In genomic region chr18:13136056-13136688, GRCh38 we compare ENCODE assay signal across 8 cellular contexts.
A peak's percentile ranks its signal among the peaks of the same experiment; 100 is the strongest.
DNase-seq lines count a peak whose midpoint lies in the region; ATAC-seq and TF ChIP-seq lines count a peak whose summit lies in the region.

No MANE protein-coding gene starts in this region.

- H3K36me3 ChIP-seq in Peyer's patch: no peaks in the 10 kb centered on the region
- no peaks in the 10 kb centered on the region for H3K36me3 ChIP-seq in naive thymus-derived CD4-positive, alpha-beta T cell (ENCODE audit: control insufficient read depth in 2 of 3, insufficient read depth in 3 of 3, low read length in 3 of 3)

- H3K27me3 Mint-ChIP-seq in chondrocyte (ENCODE audit: low read depth): no peaks in the 10 kb centered on the region
- peaks cover 0 to 22% (median 0%) of the 10 kb centered on the region in 5 donors for H3K27me3 Mint-ChIP-seq in naive thymus-derived CD4-positive, alpha-beta T cell

- no peak for TF ChIP-seq POLR2A in Peyer's patch (IDR thresholded peaks at IDR 0.05)

- POLR2A ChIA-PET in naive thymus-derived CD4-positive, alpha-beta T cell (lab: Charles Lee): interaction anchor here (0.6 to 2.2 kb wide), 5 partner anchors 9 to 340 kb away, joined by 3 to 7 read pairs (median 4); partner anchors contain the start of genes CEP192 and SEH1L

- H3K4me1 ChIP-seq in Peyer's patch: peaks cover 0 to 10% (median 0%) of the 10 kb centered on the region in 4 donors
- peaks cover 0 to 7% of the 10 kb centered on the region in 2 donors for H3K4me1 ChIP-seq in naive thymus-derived CD4-positive, alpha-beta T cell (ENCODE audit: control insufficient read depth in 2 of 2, insufficient read depth in 2 of 2, low read length in 2 of 2)

- peak overlapping the region; percentile 73 for H3K4me3 Mint-ChIP-seq in chondrocyte (ENCODE audit: unreplicated experiment)
- H3K4me3 Mint-ChIP-seq in naive thymus-derived CD4-positive, alpha-beta T cell: peak overlapping the region; percentile 51 to 100 (median 97)

- H3K9me3 Mint-ChIP-seq in chondrocyte (ENCODE audit: low read depth): peaks cover 2% of the 10 kb centered on the region
- H3K9me3 Mint-ChIP-seq in naive thymus-derived CD4-positive, alpha-beta T cell: peaks cover 0 to 4% (median 0%) of the 10 kb centered on the region in 11 donors

- no peaks in the 10 kb centered on the region for H3K9me3 ChIP-seq in Peyer's patch
- no peaks in the 10 kb centered on the region for H3K9me3 ChIP-seq in naive thymus-derived CD4-positive, alpha-beta T cell (ENCODE audit: control insufficient read depth in 2 of 3, low read length in 3 of 3)

- no peak overlapping the region for H3K27ac Mint-ChIP-seq in chondrocyte (ENCODE audit: unreplicated experiment)
- H3K27ac Mint-ChIP-seq in naive thymus-derived CD4-positive, alpha-beta T cell: peak overlapping the region in 8 of 9 donors; percentile 91 to 96 (median 92)

- intact Hi-C loops in naive thymus-derived CD4-positive, alpha-beta T cell (cut with micrococcal nuclease): loop anchor here (2.0 to 10.0 kb wide), 7 partner anchors 23 to 951 kb away; partner anchors contain the start of genes CEP76 (in 2 of the 2), PSMG2 (in 2 of the 2), AFG3L2 (in 1 of the 2) and PTPN2 (in 1 of the 2)

- ATAC-seq in naive thymus-derived CD4-positive, alpha-beta T cell: peak; percentile 21
- ATAC-seq in HG03135 (IDR thresholded peaks at IDR 0.05; ENCODE audit: unreplicated experiment) (no peak), GM19463 (IDR thresholded peaks at IDR 0.05; ENCODE audit: unreplicated experiment) (no peak)

- peak overlapping the region; percentile 60 to 81 (median 80) for H3K4me3 ChIP-seq in Peyer's patch
- peak overlapping the region; percentile 83 for H3K4me3 ChIP-seq in naive thymus-derived CD4-positive, alpha-beta T cell (ENCODE audit: low read length)

- TF ChIP-seq CTCF in Peyer's patch (IDR thresholded peaks at IDR 0.05): no peak
- no peak for TF ChIP-seq CTCF in chondrocyte (IDR thresholded peaks at IDR 0.05)

- no peaks in the 10 kb centered on the region for H3K27me3 ChIP-seq in Peyer's patch
- H3K27me3 ChIP-seq in naive thymus-derived CD4-positive, alpha-beta T cell (ENCODE audit: control insufficient read depth in 2 of 2, insufficient read depth in 2 of 2, low read length in 2 of 2): no peaks in the 10 kb centered on the region

- no peaks in the 10 kb centered on the region for H3K36me3 Mint-ChIP-seq in chondrocyte (ENCODE audit: low read depth)
- peaks cover 0 to 7% (median 1%) of the 10 kb centered on the region in 5 donors for H3K36me3 Mint-ChIP-seq in naive thymus-derived CD4-positive, alpha-beta T cell

- H3K27ac ChIP-seq in Peyer's patch: peak overlapping the region; percentile 72 to 88 (median 79)
- peak overlapping the region; percentile 75 for H3K27ac ChIP-seq in naive thymus-derived CD4-positive, alpha-beta T cell (ENCODE audit: low read depth, low read length)

- CTCF ChIA-PET in naive thymus-derived CD4-positive, alpha-beta T cell (lab: Charles Lee): no interaction called here

- DNase-seq in activated T-cell treated with anti-CD3 and anti-CD28 coated beads for 48 hours (ENCODE audit: low read depth): peak; percentile 59
- no peak for DNase-seq in activated T-cell treated with anti-CD3 and anti-CD28 coated beads for 4 hours
- peak in 1 of 3 donors; percentile 26 for DNase-seq in Peyer's patch
- peak; percentile 85 for DNase-seq in chondrocyte (ENCODE audit: low spot score)
- peak in 7 of 9 donors; percentile 63 to 77 (median 70) for DNase-seq in naive thymus-derived CD4-positive, alpha-beta T cell
- no peak for DNase-seq in occipital lobe (lab: John Stamatoyannopoulos, UW)

- H3K4me1 Mint-ChIP-seq in chondrocyte (ENCODE audit: low read depth): peaks cover 9% of the 10 kb centered on the region
- peaks cover 12 to 34% (median 29%) of the 10 kb centered on the region in 7 donors for H3K4me1 Mint-ChIP-seq in naive thymus-derived CD4-positive, alpha-beta T cell

Comparison
In these comparisons a context has a peak if more than half of its experiments do, and no peak if none do; other contexts are left out.
1. DNase-seq: peak in activated T-cell treated with anti-CD3 and anti-CD28 coated beads for 48 hours (single experiment), chondrocyte (single experiment) and naive thymus-derived CD4-positive, alpha-beta T cell (7 of 9); none in activated T-cell treated with anti-CD3 and anti-CD28 coated beads for 4 hours (single experiment) and occipital lobe (single experiment).